ENCODE assay signal across 13 cellular contexts in genomic region chr5:2093859-2094615, GRCh38.
A peak's percentile ranks its signal among the peaks of the same experiment; 100 is the strongest.
DNase-seq lines count a peak whose midpoint lies in the region; ATAC-seq, FAIRE-seq and TF ChIP-seq lines count a peak whose summit lies in the region.
"Had no signal": no experiment of that assay in that cellular context is flagged by ENCODE, and none has a peak within 500 bp of the region (broad histone marks: within the 10 kb centered on the region; RNA-seq: fewer than 3 reads in every experiment).

No MANE protein-coding gene starts in this region.

- no peak overlapping the region for H3K4me2 ChIP-seq in H1 (ENCODE audit: insufficient read depth in 1 of 2, low read depth in 2 of 2, low read length in 2 of 2)

- no peaks in the 10 kb centered on the region for H3K79me1 ChIP-seq in H1 (ENCODE audit: low read depth, low read length)

- no peak for TF ChIP-seq CTCF in Peyer's patch (IDR thresholded peaks at IDR 0.05)
- TF ChIP-seq CTCF in H1 (IDR thresholded peaks at IDR 0.05; ENCODE audit: control extremely low read depth in 1 of 3, insufficient read depth in 1 of 3, low read depth in 1 of 3, low read length in 3 of 3): no peak
- TF ChIP-seq CTCF in lung (IDR thresholded peaks at IDR 0.05; ENCODE audit: control extremely low read depth, extremely low read depth): no peak
- no peak for TF ChIP-seq CTCF in tibial artery (IDR thresholded peaks at IDR 0.05)

- H2BK5ac ChIP-seq in H1 (ENCODE audit: low read depth, low read length): no peak overlapping the region

- DNase-seq in Peyer's patch (peak in 1 of 3 donors; percentile 53), H1 (ENCODE audit: low read depth in 1 of 2, low spot score in 2 of 2) (no peak), lung (ENCODE audit: low spot score) (no peak), tibial artery (peak; percentile 51 to 73), HuH-7.5 (ENCODE audit: low spot score) (no peak), GM12891 (ENCODE audit: insufficient read length, low spot score) (no peak), superior temporal gyrus (ENCODE audit: extremely low spot score) (no peak)
- DNase-seq: DMS53, NCI-H774, T-helper 17 cell had no signal

- peak overlapping the region in 3 of 4 donors; percentile 60 to 84 (median 84) for H3K27ac ChIP-seq in Peyer's patch
- no peak overlapping the region for H3K27ac ChIP-seq in H1 (ENCODE audit: low read depth, low read length)
- H3K27ac ChIP-seq in lung (ENCODE audit: low read depth in 1 of 2, low read length in 1 of 2): no peak overlapping the region
- H3K27ac ChIP-seq in tibial artery: peak overlapping the region; percentile 43 to 64

- H3K4ac ChIP-seq in H1 (replicated peaks; ENCODE audit: insufficient read length, low read depth, low read length): no peak overlapping the region

- H3K23ac ChIP-seq in H1 (ENCODE audit: insufficient read length): no peak overlapping the region

- H3K27me3 ChIP-seq in Peyer's patch: no peaks in the 10 kb centered on the region
- no peaks in the 10 kb centered on the region for H3K27me3 ChIP-seq in H1 (replicated peaks in 1 of 4; ENCODE audit: control insufficient read depth in 3 of 4, extremely low read depth in 1 of 4, insufficient read depth in 3 of 4, low read length in 3 of 4)
- H3K27me3 ChIP-seq in lung (ENCODE audit: control insufficient read depth, insufficient read depth): no peaks in the 10 kb centered on the region
- no peaks in the 10 kb centered on the region for H3K27me3 ChIP-seq in tibial artery
- H3K27me3 ChIP-seq: ascending aorta had no signal

- no peak overlapping the region for H3K14ac ChIP-seq in H1 (ENCODE audit: insufficient read length)

- H2BK120ac ChIP-seq in H1 (replicated peaks; ENCODE audit: low read depth, low read length): no peak overlapping the region

- ATAC-seq in lung (ENCODE audit: insufficient read depth, low FRiP score) (peak; percentile 59), GM21390 (IDR thresholded peaks at IDR 0.05; ENCODE audit: unreplicated experiment) (no peak)
- ATAC-seq: T-helper 17 cell had no signal

- TF ChIP-seq EP300 in H1 (IDR thresholded peaks at IDR 0.05; ENCODE audit: borderline replicate concordance in 1 of 2, low read depth in 2 of 2, low read length in 2 of 2): no peak

- no peak for FAIRE-seq in H1 (lab: Jason Lieb, UNC)
- FAIRE-seq in GM12891 (lab: Jason Lieb, UNC): no peak

- intact Hi-C loops in tibial artery (cut with DNase I; ENCODE audit: low total_unique reads): no loop called here

- no peaks in the 10 kb centered on the region for H3K4me1 ChIP-seq in Peyer's patch
- H3K4me1 ChIP-seq in H1 (replicated peaks in 1 of 4; ENCODE audit: control insufficient read depth in 3 of 4, insufficient read depth in 4 of 4, low read length in 3 of 4): peaks cover 0 to 3% (median 0%) of the 10 kb centered on the region in 4 experiments; a peak in 1 of 7 replicates
- H3K4me1 ChIP-seq in lung (ENCODE audit: control insufficient read depth in 2 of 2, insufficient read depth in 2 of 2, low read length in 2 of 2): peaks cover 0 to 3% of the 10 kb centered on the region in 2 donors
- H3K4me1 ChIP-seq in tibial artery: no peaks in the 10 kb centered on the region
- H3K4me1 ChIP-seq: ascending aorta, HAP-1 had no signal

- WGBS in H1 (ENCODE audit: extremely low coverage in 1 of 2, insufficient coverage in 1 of 2, insufficient read length in 1 of 2, insufficient replicate concordance in 2 of 2, low coverage in 1 of 2, low lambda C conversion rate in 2 of 2, missing lambda C conversion rate in 1 of 2), 2 experiments: 91% methylated on average over 19 of the region's 24 CpGs; no CpG with 5 or more reads in 1 of the 2 experiments
- 82 to 85% methylated on average over 24 of the region's 24 CpGs for WGBS in lung, 2 donors

- H2BK12ac ChIP-seq in H1 (ENCODE audit: low read depth, low read length): no peak overlapping the region

- no peak overlapping the region for H2AK5ac ChIP-seq in H1 (ENCODE audit: low read depth, low read length)

- H3K9ac ChIP-seq in H1 (replicated peaks in 1 of 4; ENCODE audit: extremely low read depth in 1 of 4, low read depth in 3 of 4, low read length in 3 of 4): no peak overlapping the region

- H4K20me1 ChIP-seq in H1 (replicated peaks in 1 of 2; ENCODE audit: control insufficient read depth in 1 of 2, insufficient read depth in 2 of 2, low read length in 2 of 2): no peaks in the 10 kb centered on the region

- CTCF ChIA-PET in H1 (lab: Charles Lee; ENCODE audit: partially characterized antibody): interaction anchor here (0.7 kb wide), 1 partner anchor 1023 kb away, joined by 3 read pairs; no protein-coding TSS in a partner anchor

- H4K8ac ChIP-seq in H1 (ENCODE audit: extremely low read depth, insufficient read depth, low read length): no peak overlapping the region; the same call in 1 of the 2 replicates

- peak overlapping the region; percentile 7 for H4K91ac ChIP-seq in H1 (replicated peaks; ENCODE audit: insufficient read length, low read length)

- no peaks in the 10 kb centered on the region for H3K9me3 ChIP-seq in Peyer's patch
- no peaks in the 10 kb centered on the region for H3K9me3 ChIP-seq in H1 (ENCODE audit: insufficient read depth in 2 of 2, low read depth in 1 of 2, low read length in 1 of 2)
- peaks cover 0 to 12% of the 10 kb centered on the region in 2 donors for H3K9me3 ChIP-seq in lung (ENCODE audit: control insufficient read depth in 2 of 2, insufficient read depth in 1 of 2, low read length in 1 of 2)
- H3K9me3 ChIP-seq in tibial artery: no peaks in the 10 kb centered on the region
- H3K9me3 ChIP-seq: ascending aorta, HAP-1 had no signal

- H2AFZ ChIP-seq in H1 (ENCODE audit: low read length): no peak overlapping the region

- no peak overlapping the region for H3K18ac ChIP-seq in H1 (ENCODE audit: extremely low read depth, low read length)

- TF ChIP-seq POLR2A in Peyer's patch (IDR thresholded peaks at IDR 0.05) (no peak), H1 (IDR thresholded peaks at IDR 0.05; ENCODE audit: control extremely low read depth in 1 of 2, low read depth in 2 of 2, low read length in 2 of 2) (no peak), GM12891 (IDR thresholded peaks at IDR 0.05; ENCODE audit: low read depth, low read length) (no peak)

- H2BK15ac ChIP-seq in H1 (ENCODE audit: low read length): no peak overlapping the region

- H4K5ac ChIP-seq in H1 (ENCODE audit: insufficient read length, low read depth, low read length): no peak overlapping the region

- H3K56ac ChIP-seq in H1 (replicated peaks; ENCODE audit: insufficient read length, low read depth, low read length): no peak overlapping the region

- H3K4me3 ChIP-seq in Peyer's patch (no peak overlapping the region), H1 (ENCODE audit: extremely low read depth in 1 of 4, insufficient read depth in 2 of 4, low read depth in 3 of 4, low read length in 4 of 4) (no peak overlapping the region), lung (no peak overlapping the region), tibial artery (no peak overlapping the region)
- H3K4me3 ChIP-seq: ascending aorta, HAP-1 had no signal

- H2BK20ac ChIP-seq in H1 (ENCODE audit: low read length): no peak overlapping the region

- POLR2A ChIA-PET in H1 (lab: Charles Lee; ENCODE audit: partially characterized antibody): no interaction called here

- no peaks in the 10 kb centered on the region for H3K36me3 ChIP-seq in Peyer's patch
- H3K36me3 ChIP-seq in H1 (ENCODE audit: control insufficient read depth in 2 of 4, insufficient read depth in 4 of 4, low read length in 3 of 4): no peaks in the 10 kb centered on the region
- no peaks in the 10 kb centered on the region for H3K36me3 ChIP-seq in lung (ENCODE audit: control insufficient read depth in 2 of 2, insufficient read depth in 2 of 2, low read length in 2 of 2)
- no peaks in the 10 kb centered on the region for H3K36me3 ChIP-seq in tibial artery
- H3K36me3 ChIP-seq: ascending aorta, HAP-1 had no signal

- no peak for TF ChIP-seq RAD21 in H1 (IDR thresholded peaks at IDR 0.05 in 1 of 2, conservative IDR thresholded peaks at IDR 0.05 in 1 of 2; ENCODE audit: low read depth in 2 of 2, low read length in 2 of 2)

- no peaks in the 10 kb centered on the region for H3K79me2 ChIP-seq in H1 (ENCODE audit: control insufficient read depth in 1 of 2, insufficient read depth in 2 of 2, low read length in 2 of 2)

- H3K23me2 ChIP-seq in H1 (ENCODE audit: low read depth, low read length): no peaks in the 10 kb centered on the region

TF ChIP-seq in H1, 55 proteins besides CTCF, POLR2A, EP300 and RAD21 (continues in another document):
- TF ChIP-seq POU5F1 (IDR thresholded peaks at IDR 0.05; ENCODE audit: low read depth, low read length) (no peak), SAP30 (IDR thresholded peaks at IDR 0.05; ENCODE audit: insufficient read depth, insufficient replicate concordance, low read length) (no peak), BACH1 (IDR thresholded peaks at IDR 0.05; ENCODE audit: low read length) (no peak), E2F6 (IDR thresholded peaks at IDR 0.05) (peak; percentile 84), MAX (IDR thresholded peaks at IDR 0.05) (peak; percentile 62), SIN3A (conservative IDR thresholded peaks at IDR 0.05 in 1 of 2, IDR thresholded peaks at IDR 0.05 in 1 of 2; ENCODE audit: low read depth in 1 of 2, low read length in 2 of 2) (no peak)

TF ChIP-seq in GM12891, 5 proteins besides CTCF, POLR2A, EP300 and RAD21:
- TF ChIP-seq SPI1 (IDR thresholded peaks at IDR 0.05; ENCODE audit: low read depth, low read length) (no peak), TAF1 (IDR thresholded peaks at IDR 0.05; ENCODE audit: low read depth, low read length) (no peak), POLR2AphosphoS5 (IDR thresholded peaks at IDR 0.05; ENCODE audit: low read depth, low read length) (no peak), POU2F2 (IDR thresholded peaks at IDR 0.05; ENCODE audit: low read depth, low read length) (no peak), PAX5 (IDR thresholded peaks at IDR 0.05; ENCODE audit: insufficient read depth, low read length, severe bottlenecking) (no peak)

Comparison
In these comparisons a context has a peak if more than half of its experiments do, and no peak if none do; other contexts are left out.
1. DNase-seq: peak in tibial artery (2 of 2); none in H1 (0 of 2), lung (single experiment), HuH-7.5 (single experiment), GM12891 (single experiment) and superior temporal gyrus (single experiment).
2. H3K27ac ChIP-seq: peak in Peyer's patch (3 of 4) and tibial artery (2 of 2); none in H1 (single experiment) and lung (0 of 2).